15 cellular contexts compared by ENCODE assay signal in genomic region chr11:120545813-120546212, GRCh38. TPM values are rescaled to one million over a fixed set of nuclear protein-coding genes. Genes with fewer than 3 reads are reported as not detected.
"Had no signal": no experiment of that assay in that cellular context is flagged by ENCODE, and none has a peak within 500 bp of the region (broad histone marks: within the 10 kb centered on the region; RNA-seq: fewer than 3 reads in every experiment).

No MANE protein-coding gene starts in this region.

- H3K9ac ChIP-seq: parathyroid adenoma had no signal

- DNase-seq: activated CD4-positive, alpha-beta T cell treated with anti-CD3 and anti-CD28 coated beads, Interleukin-2, amount 50 U/mL, for 1 hour; activated effector memory CD4-positive, alpha-beta T cell treated with anti-CD3 and anti-CD28 coated beads, Interleukin-2, amount 50 U/mL, for 16 hours; activated T-cell treated with anti-CD3 and anti-CD28 coated beads, Interleukin-2, amount 50 U/mL, for 24 hours; head of caudate nucleus; retina; stimulated activated CD4-positive, alpha-beta T cell treated with anti-CD3 and anti-CD28 coated beads, Interleukin-15, amount 100 ng/mL, for 24 hours; stimulated activated CD4-positive, alpha-beta T cell treated with anti-CD3 and anti-CD28 coated beads, Interleukin-4, amount 100 ng/mL, for 24 hours had no signal

- H3K36me3 ChIP-seq: esophagus muscularis mucosa, left lung, tibial nerve, vagina had no signal

- H3K27ac ChIP-seq: esophagus muscularis mucosa, left lung, parathyroid adenoma, vagina had no signal

- H3K27ac Mint-ChIP-seq: activated naive CD4-positive, alpha-beta T cell treated with anti-CD3 and anti-CD28 coated beads, Interleukin-2, amount 50 U/mL, for 72 hours; activated T-cell treated with anti-CD3 and anti-CD28 coated beads, Interleukin-2, amount 50 U/mL, for 24 hours; T-cell had no signal

- H3K4me3 Mint-ChIP-seq: activated T-cell treated with anti-CD3 and anti-CD28 coated beads, Interleukin-2, amount 50 U/mL, for 24 hours; T-cell had no signal

- H2AFZ ChIP-seq: parathyroid adenoma had no signal

- FAIRE-seq: bronchial epithelial cell had no signal

- ATAC-seq: activated naive CD4-positive, alpha-beta T cell treated with anti-CD3 and anti-CD28 coated beads, Interleukin-2, amount 50 U/mL, for 72 hours; T-cell had no signal

- H3K79me2 ChIP-seq: parathyroid adenoma had no signal

- H3K9me3 ChIP-seq: vagina had no signal

- H3K9me3 Mint-ChIP-seq: activated naive CD4-positive, alpha-beta T cell treated with anti-CD3 and anti-CD28 coated beads, Interleukin-2, amount 50 U/mL, for 72 hours; activated T-cell treated with anti-CD3 and anti-CD28 coated beads, Interleukin-2, amount 50 U/mL, for 24 hours; T-cell had no signal

- H3K36me3 Mint-ChIP-seq: activated naive CD4-positive, alpha-beta T cell treated with anti-CD3 and anti-CD28 coated beads, Interleukin-2, amount 50 U/mL, for 72 hours; T-cell had no signal

- H3K4me1 ChIP-seq: parathyroid adenoma had no signal

- H3K4me3 ChIP-seq: esophagus muscularis mucosa, left lung, tibial nerve, vagina had no signal

- H3K27me3 ChIP-seq: esophagus muscularis mucosa, tibial nerve, vagina had no signal

RNA-seq across cellular contexts. Expression of gene GRIK4, which starts 34.3 kb away (rescaled TPM):
- total RNA-seq: activated naive CD4-positive, alpha-beta T cell treated with anti-CD3 and anti-CD28 coated beads, Interleukin-2, amount 50 U/mL, for 72 hours; bronchial epithelial cell had no signal
